ENCODE assay signal across 20 cellular contexts in the genomic region with DNA sequence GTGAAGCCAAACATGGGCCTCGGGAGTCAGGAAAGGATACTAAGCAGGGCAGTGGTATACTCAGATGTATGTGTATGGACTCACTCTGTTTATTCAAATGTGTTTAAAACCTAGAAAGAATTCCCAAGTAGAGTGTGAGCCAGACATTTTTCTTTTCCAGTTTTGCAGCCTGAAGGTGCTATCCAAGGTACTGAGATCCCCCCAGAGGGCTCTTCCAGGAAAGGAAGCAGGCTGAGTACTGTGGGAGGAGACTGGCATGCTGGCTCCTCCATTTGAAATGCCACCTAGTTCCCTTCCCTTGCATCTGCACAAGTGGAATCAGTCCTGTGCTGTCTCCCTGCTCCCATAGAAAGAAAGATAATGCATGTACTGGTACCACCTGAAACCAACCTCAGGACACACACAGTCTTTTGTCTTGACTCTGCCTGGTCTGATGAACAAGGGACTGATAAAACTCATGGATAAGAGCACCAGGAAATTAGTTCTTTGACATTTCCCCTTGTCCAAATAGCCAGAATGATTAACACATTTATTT.
DNase-seq lines count a peak whose midpoint lies in the region; ATAC-seq and TF ChIP-seq lines count a peak whose summit lies in the region.
"Had no signal": no experiment of that assay in that cellular context is flagged by ENCODE, and none has a peak within 500 bp of the region (broad histone marks: within the 10 kb centered on the region; RNA-seq: fewer than 3 reads in every experiment).

No MANE protein-coding gene starts in this region.

- no peak overlapping the region for H2AK5ac ChIP-seq in IMR-90 (ENCODE audit: low read depth, low read length)

- H3K9me3 ChIP-seq in IMR-90 (ENCODE audit: control insufficient read depth, insufficient read depth, low read length), result no peaks in the 10 kb centered on the region
- H3K9me3 ChIP-seq in liver (ENCODE audit: control insufficient read depth in 4 of 4, low read length in 3 of 4), result peaks cover 0 to 3% (median 0%) of the 10 kb centered on the region in 4 donors
- no peaks in the 10 kb centered on the region for H3K9me3 ChIP-seq in CD4-positive, alpha-beta T cell (ENCODE audit: control insufficient read depth, low read length)
- H3K9me3 ChIP-seq: left lung had no signal

- no peak overlapping the region for H2AK9ac ChIP-seq in IMR-90 (replicated peaks; ENCODE audit: low read depth, low read length, poor library complexity)

- no peaks in the 10 kb centered on the region for H3K79me1 ChIP-seq in IMR-90 (ENCODE audit: low read depth in 1 of 2, low read length in 2 of 2)

- no peak overlapping the region for H2BK120ac ChIP-seq in IMR-90 (ENCODE audit: low read depth, low read length)

- POLR2A ChIA-PET in IMR-90 (lab: Charles Lee; ENCODE audit: unreplicated experiment), result no interaction called here
- POLR2A ChIA-PET in CD4-positive, alpha-beta T cell (lab: Charles Lee), result no interaction called here

- no peak overlapping the region for H2BK20ac ChIP-seq in IMR-90 (ENCODE audit: low read depth, low read length)

- ATAC-seq in IMR-90 (ENCODE audit: low read depth) (peak; percentile 37; the same call in 1 of the 2 replicates), HG02610 (IDR thresholded peaks at IDR 0.05; ENCODE audit: unreplicated experiment) (no peak)
- ATAC-seq in CD4-positive, alpha-beta T cell (ENCODE audit: poor library complexity), result no peak
- ATAC-seq: activated CD8-positive, alpha-beta T cell treated with anti-CD3 and anti-CD28 coated beads for 36 hours; left lung; natural killer cell treated with Interleukin-12 subunit alpha and Interleukin-12 subunit beta and Interleukin-15 and Interleukin-18, amount 100 ng/mL, for 72 hours; right cardiac atrium; Right ventricle myocardium inferior had no signal

- CTCF ChIA-PET in IMR-90 (lab: Yijun Ruan, JAX), result no interaction called here
- CTCF ChIA-PET in CD4-positive, alpha-beta T cell (lab: Charles Lee), result no interaction called here

- no peaks in the 10 kb centered on the region for H3K9me1 ChIP-seq in IMR-90 (ENCODE audit: insufficient read depth, low read length)

- no peak overlapping the region for H3K18ac ChIP-seq in IMR-90 (ENCODE audit: low read depth, low read length)

- H4K5ac ChIP-seq in IMR-90 (ENCODE audit: low read depth, low read length), result no peak overlapping the region

- H3K4ac ChIP-seq in IMR-90 (ENCODE audit: low read depth, low read length), result no peak overlapping the region

- no peak for TF ChIP-seq POLR2A in IMR-90 (IDR thresholded peaks at IDR 0.05; ENCODE audit: low read depth, low read length)

- H2BK5ac ChIP-seq in IMR-90 (ENCODE audit: low read depth, low read length, poor library complexity, severe bottlenecking), result no peak overlapping the region

- H4K8ac ChIP-seq in IMR-90 (ENCODE audit: low read depth in 2 of 2, low read length in 2 of 2), result no peak overlapping the region

- H4K20me1 ChIP-seq in IMR-90 (ENCODE audit: insufficient read depth, low read length), result no peaks in the 10 kb centered on the region

- H3K9me3 Mint-ChIP-seq in CD4-positive, alpha-beta T cell, result no peaks in the 10 kb centered on the region
- H3K9me3 Mint-ChIP-seq: activated CD8-positive, alpha-beta T cell treated with anti-CD3 and anti-CD28 coated beads for 36 hours; brain; natural killer cell treated with Interleukin-12 subunit alpha and Interleukin-12 subunit beta and Interleukin-15 and Interleukin-18, amount 100 ng/mL, for 72 hours had no signal

- peak; percentile 20 for DNase-seq in EH (ENCODE audit: low read depth)
- peak; percentile 7 for DNase-seq in IMR-90
- peak; percentile 69 to 81 for DNase-seq in T47D (ENCODE audit: low read depth in 1 of 2, low spot score in 1 of 2)
- DNase-seq in hepatic stellate cell (ENCODE audit: low spot score), result no peak
- DNase-seq in GOT3 (lab: John Stamatoyannopoulos, UW), result no peak
- DNase-seq in CD4-positive, alpha-beta T cell, result no peak
- DNase-seq: activated CD8-positive, alpha-beta T cell treated with anti-CD3 and anti-CD28 coated beads for 36 hours; left lung; NCI-H146; NCI-H510A treated with DMSO at 0.1 percent for 48 hours; right cardiac atrium; stimulated activated CD4-positive, alpha-beta T cell treated with anti-CD3 and anti-CD28 coated beads, Interleukin-4, amount 100 ng/mL, for 24 hours; trophoblast cell had no signal

- H3K4me1 ChIP-seq in IMR-90 (ENCODE audit: control insufficient read depth, insufficient read depth, low read length) (no peaks in the 10 kb centered on the region), liver (ENCODE audit: control insufficient read depth in 4 of 4, insufficient read depth in 4 of 4, low read length in 3 of 4) (no peaks in the 10 kb centered on the region)
- H3K4me1 ChIP-seq: left lung had no signal

- H3K4me3 ChIP-seq in IMR-90 (ENCODE audit: insufficient read depth, low read depth, low read length) (no peak overlapping the region), liver (ENCODE audit: low read depth in 1 of 3, low read length in 3 of 3) (no peak overlapping the region)
- H3K4me3 ChIP-seq: left lung had no signal

- TF ChIP-seq CTCF in IMR-90 (conservative IDR thresholded peaks at IDR 0.05; ENCODE audit: low read depth, low read length) (no peak), liver (IDR thresholded peaks at IDR 0.05; ENCODE audit: low read depth, low read length, missing input control) (no peak)
- TF ChIP-seq CTCF in CD4-positive, alpha-beta T cell (IDR thresholded peaks at IDR 0.05), result no peak

- H3K36me3 ChIP-seq in IMR-90 (ENCODE audit: control insufficient read depth, insufficient read depth, low read length), result no peaks in the 10 kb centered on the region
- H3K36me3 ChIP-seq in liver (ENCODE audit: control insufficient read depth in 4 of 4, insufficient read depth in 3 of 4, low read depth in 1 of 4, low read length in 3 of 4), result no peaks in the 10 kb centered on the region
- H3K36me3 ChIP-seq: left lung had no signal

- H3K9ac ChIP-seq in IMR-90 (ENCODE audit: low read depth, low read length) (no peak overlapping the region), liver (ENCODE audit: low read depth in 1 of 2, low read length in 2 of 2) (no peak overlapping the region)
- H3K9ac ChIP-seq: KMS-11 had no signal

- no peak overlapping the region for H2BK15ac ChIP-seq in IMR-90 (ENCODE audit: low read depth, low read length)

- WGBS in IMR-90 (ENCODE audit: extremely low coverage in 2 of 2, insufficient read length in 1 of 2), 2 experiments, result no CpG with 5 or more reads among the region's 1 CpG
- 65% methylated on average over 1 of the region's 1 CpG for WGBS in liver

- dilution Hi-C loops in IMR-90 (cut with HindIII; ENCODE audit: low sequenced_read_pairs, unreplicated experiment), result no loop called here

- intact Hi-C loops in IMR-90 (cut with micrococcal nuclease), result no loop called here
- intact Hi-C loops in CD4-positive, alpha-beta T cell (cut with DNase I, micrococcal nuclease), result no loop called here

- no peak overlapping the region for H3K23ac ChIP-seq in IMR-90 (ENCODE audit: low read depth, low read length)

- no peak for TF ChIP-seq RAD21 in IMR-90 (IDR thresholded peaks at IDR 0.05; ENCODE audit: low read length)
- TF ChIP-seq RAD21 in liver (IDR thresholded peaks at IDR 0.05), result no peak

- no peak overlapping the region for H3K14ac ChIP-seq in IMR-90 (replicated peaks; ENCODE audit: low read depth, low read length)

- no peak overlapping the region for H4K91ac ChIP-seq in IMR-90 (ENCODE audit: insufficient read depth, low read depth, low read length)

- H3K27me3 Mint-ChIP-seq in CD4-positive, alpha-beta T cell, result peaks cover 86% of the 10 kb centered on the region

- H3K56ac ChIP-seq in IMR-90 (ENCODE audit: extremely low read depth, insufficient read depth, low read length), result no peak overlapping the region

- BruUV-seq in IMR-90 (replicated peaks; lab: Mats Ljungman, UMichigan), result no TSS peak

- in situ Hi-C loops in IMR-90 (cut with MboI; ENCODE audit: low sequenced_read_pairs), result loop anchor here (25.0 kb wide), 2 partner anchors 594 to 819 kb away; no protein-coding TSS in a partner anchor
- in situ Hi-C loops in T47D (cut with HindIII; ENCODE audit: low pct_unique_long_range_greater_than_20kb, low sequenced_read_pairs), result no loop called here

- no peak overlapping the region for H3K4me2 ChIP-seq in IMR-90 (ENCODE audit: low read depth, low read length)
- H3K4me2 ChIP-seq: KMS-11 had no signal

- no peak overlapping the region for H3K4me3 Mint-ChIP-seq in CD4-positive, alpha-beta T cell
- H3K4me3 Mint-ChIP-seq: activated CD8-positive, alpha-beta T cell treated with anti-CD3 and anti-CD28 coated beads for 36 hours; brain; natural killer cell treated with Interleukin-12 subunit alpha and Interleukin-12 subunit beta and Interleukin-15 and Interleukin-18, amount 100 ng/mL, for 72 hours had no signal

- H3K4me1 Mint-ChIP-seq in CD4-positive, alpha-beta T cell (ENCODE audit: low read depth), result no peaks in the 10 kb centered on the region

- H3K27me3 ChIP-seq in IMR-90 (ENCODE audit: control insufficient read depth, insufficient read depth, low read length) (no peaks in the 10 kb centered on the region), liver (ENCODE audit: control insufficient read depth in 4 of 4, insufficient read depth in 4 of 4, low read length in 3 of 4) (peaks cover 0 to 11% (median 0%) of the 10 kb centered on the region in 4 donors)
- peaks cover 27% of the 10 kb centered on the region for H3K27me3 ChIP-seq in CD4-positive, alpha-beta T cell (ENCODE audit: control insufficient read depth, insufficient read depth, low read length)

- H3K27ac ChIP-seq in IMR-90 (ENCODE audit: insufficient read depth, low read length) (no peak overlapping the region), liver (ENCODE audit: low read depth in 1 of 2, low read length in 2 of 2) (no peak overlapping the region)
- no peak overlapping the region for H3K27ac ChIP-seq in CD4-positive, alpha-beta T cell (ENCODE audit: low read depth, low read length)
- H3K27ac ChIP-seq: C4-2B, KMS-11, left lung had no signal

- H3K27ac Mint-ChIP-seq in CD4-positive, alpha-beta T cell, result no peak overlapping the region
- H3K27ac Mint-ChIP-seq: activated CD8-positive, alpha-beta T cell treated with anti-CD3 and anti-CD28 coated beads for 36 hours; natural killer cell treated with Interleukin-12 subunit alpha and Interleukin-12 subunit beta and Interleukin-15 and Interleukin-18, amount 100 ng/mL, for 72 hours had no signal

- H3K36me3 Mint-ChIP-seq in CD4-positive, alpha-beta T cell (ENCODE audit: low read depth), result no peaks in the 10 kb centered on the region
- H3K36me3 Mint-ChIP-seq: brain; natural killer cell treated with Interleukin-12 subunit alpha and Interleukin-12 subunit beta and Interleukin-15 and Interleukin-18, amount 100 ng/mL, for 72 hours had no signal

- H2AFZ ChIP-seq in IMR-90 (replicated peaks; ENCODE audit: low read length, poor library complexity), result no peak overlapping the region

TF ChIP-seq in IMR-90, 13 proteins besides CTCF, POLR2A, EP300 and RAD21 (continues in another document):
- no peak for TF ChIP-seq MAZ (IDR thresholded peaks at IDR 0.05; ENCODE audit: borderline replicate concordance, low read depth, low read length)
- no peak for TF ChIP-seq RFX5 (IDR thresholded peaks at IDR 0.05; ENCODE audit: low read depth, low read length)
- TF ChIP-seq MXI1 (IDR thresholded peaks at IDR 0.05; ENCODE audit: borderline replicate concordance, low read depth, low read length), result no peak

TF ChIP-seq in liver, 16 proteins besides CTCF, POLR2A, EP300 and RAD21 (continues in another document):
- TF ChIP-seq NR2F2 (IDR thresholded peaks at IDR 0.05), result no peak

Comparison
In these comparisons a context has a peak if more than half of its experiments do, and no peak if none do; other contexts are left out.
1. DNase-seq: peak in EH (single experiment), IMR-90 (single experiment) and T47D (2 of 2); none in hepatic stellate cell (single experiment), GOT3 (single experiment) and CD4-positive, alpha-beta T cell (0 of 10).